9 cellular contexts compared by ENCODE assay signal in genomic region chr14:55353686-55354467, GRCh38. TPM values are rescaled to one million over a fixed set of nuclear protein-coding genes. Genes with fewer than 3 reads are reported as not detected.
DNase-seq lines count a peak whose midpoint lies in the region; ATAC-seq and TF ChIP-seq lines count a peak whose summit lies in the region.
"Had no signal": no experiment of that assay in that cellular context is flagged by ENCODE, and none has a peak within 500 bp of the region (broad histone marks: within the 10 kb centered on the region; RNA-seq: fewer than 3 reads in every experiment).

No MANE protein-coding gene starts in this region.

- H3K4me1 Mint-ChIP-seq in T-cell: peaks cover 23 to 44% (median 35%) of the 10 kb centered on the region in 3 donors
- H3K4me1 Mint-ChIP-seq in central memory CD8-positive, alpha-beta T cell: peaks cover 20% of the 10 kb centered on the region
- peaks cover 8 to 35% (median 27%) of the 10 kb centered on the region in 7 donors for H3K4me1 Mint-ChIP-seq in naive thymus-derived CD4-positive, alpha-beta T cell
- H3K4me1 Mint-ChIP-seq in glutamatergic neuron (ENCODE audit: low read depth, unreplicated experiment): peaks cover 3% of the 10 kb centered on the region
- H3K4me1 Mint-ChIP-seq: nephron had no signal

- peak overlapping the region; percentile 12 for H3K4me3 ChIP-seq in naive thymus-derived CD4-positive, alpha-beta T cell (ENCODE audit: low read length)

- H3K27ac ChIP-seq in naive thymus-derived CD4-positive, alpha-beta T cell (ENCODE audit: low read depth, low read length): peak overlapping the region; percentile 66

- peaks cover 26% of the 10 kb centered on the region for H3K36me3 Mint-ChIP-seq in T-cell
- H3K36me3 Mint-ChIP-seq in central memory CD8-positive, alpha-beta T cell (ENCODE audit: insufficient read depth): peaks cover 4% of the 10 kb centered on the region
- H3K36me3 Mint-ChIP-seq in naive thymus-derived CD4-positive, alpha-beta T cell: peaks cover 0 to 16% (median 7%) of the 10 kb centered on the region in 5 donors
- no peaks in the 10 kb centered on the region for H3K36me3 Mint-ChIP-seq in glutamatergic neuron (ENCODE audit: unreplicated experiment)

- TF ChIP-seq CTCF in GM10266 (IDR thresholded peaks at IDR 0.05; ENCODE audit: control insufficient read depth, insufficient read depth, low read depth, missing control alignments) (no peak), glutamatergic neuron (IDR thresholded peaks at IDR 0.05; ENCODE audit: partially characterized antibody, unreplicated experiment) (no peak)

- H3K4me1 ChIP-seq in naive thymus-derived CD4-positive, alpha-beta T cell (ENCODE audit: control insufficient read depth in 2 of 2, insufficient read depth in 2 of 2, low read length in 2 of 2): peaks cover 2 to 9% of the 10 kb centered on the region in 2 donors

- H3K27ac Mint-ChIP-seq in T-cell (peak overlapping the region; percentile 89 to 98), glutamatergic neuron (ENCODE audit: unreplicated experiment) (no peak overlapping the region)
- peak overlapping the region; percentile 74 for H3K27ac Mint-ChIP-seq in central memory CD8-positive, alpha-beta T cell (ENCODE audit: low read depth)
- peak overlapping the region; percentile 72 to 96 (median 95) for H3K27ac Mint-ChIP-seq in naive thymus-derived CD4-positive, alpha-beta T cell

- peak; percentile 6 for DNase-seq in ELF-1 (ENCODE audit: low read depth, low spot score)
- peak in 19 of 34 experiments; percentile 10 to 33 (median 17) for DNase-seq in T-cell
- no peak for DNase-seq in central memory CD8-positive, alpha-beta T cell (ENCODE audit: low spot score in 2 of 2)
- DNase-seq in naive thymus-derived CD4-positive, alpha-beta T cell: peak in 7 of 9 donors; percentile 29 to 54 (median 49)
- DNase-seq in GM10266 (ENCODE audit: extremely low spot score): no peak
- no peak for DNase-seq in glutamatergic neuron

- H3K9me3 ChIP-seq in naive thymus-derived CD4-positive, alpha-beta T cell (ENCODE audit: control insufficient read depth in 2 of 3, low read length in 3 of 3): no peaks in the 10 kb centered on the region

- ATAC-seq in T-cell (replicated peaks in 1 of 4) (peak; percentile 6 to 58 (median 24)), GM19351 (IDR thresholded peaks at IDR 0.05; ENCODE audit: unreplicated experiment) (no peak), GM18870 (IDR thresholded peaks at IDR 0.05; ENCODE audit: unreplicated experiment) (no peak)
- peak; percentile 47 for ATAC-seq in central memory CD8-positive, alpha-beta T cell (replicated peaks; ENCODE audit: extremely low read depth, poor library complexity, severe bottlenecking)
- ATAC-seq in naive thymus-derived CD4-positive, alpha-beta T cell: peak; percentile 47

- CTCF ChIA-PET in T-cell (lab: Charles Lee): interaction anchor here (0.6 to 4.2 kb wide), 38 partner anchors 8 to 512 kb away, joined by 3 to 85 read pairs (median 6); partner anchors contain the start of genes FBXO34 (in 2 of the 2), SOCS4 (in 1 of the 2) and WDHD1 (in 1 of the 2)
- CTCF ChIA-PET in naive thymus-derived CD4-positive, alpha-beta T cell (lab: Charles Lee): interaction anchor here (0.5 to 6.1 kb wide), 33 partner anchors 7 to 1111 kb away, joined by 3 to 77 read pairs (median 4); partner anchors contain the start of gene FBXO34

- peaks cover 0 to 23% (median 0%) of the 10 kb centered on the region in 3 experiments for H3K36me3 ChIP-seq in naive thymus-derived CD4-positive, alpha-beta T cell (ENCODE audit: control insufficient read depth in 2 of 3, insufficient read depth in 3 of 3, low read length in 3 of 3)

- POLR2A ChIA-PET in T-cell (lab: Charles Lee): interaction anchor here (0.6 to 1.2 kb wide), 6 partner anchors 16 to 99 kb away, joined by 3 to 6 read pairs (median 3); no protein-coding TSS in a partner anchor
- POLR2A ChIA-PET in naive thymus-derived CD4-positive, alpha-beta T cell (lab: Charles Lee): interaction anchor here (0.5 to 3.6 kb wide), 9 partner anchors 11 to 303 kb away, joined by 3 to 28 read pairs (median 4); partner anchors contain the start of genes FBXO34 and MAPK1IP1L

- H3K27me3 ChIP-seq in naive thymus-derived CD4-positive, alpha-beta T cell (ENCODE audit: control insufficient read depth in 2 of 2, insufficient read depth in 2 of 2, low read length in 2 of 2): no peaks in the 10 kb centered on the region

- H3K4me3 Mint-ChIP-seq in T-cell (peak overlapping the region; percentile 55 to 80 (median 55)), glutamatergic neuron (ENCODE audit: unreplicated experiment) (no peak overlapping the region)
- H3K4me3 Mint-ChIP-seq in central memory CD8-positive, alpha-beta T cell: peak overlapping the region; percentile 4
- H3K4me3 Mint-ChIP-seq in naive thymus-derived CD4-positive, alpha-beta T cell: peak overlapping the region in 9 of 10 donors; percentile 25 to 85 (median 74)
- H3K4me3 Mint-ChIP-seq: nephron had no signal

- intact Hi-C loops in naive thymus-derived CD4-positive, alpha-beta T cell (cut with micrococcal nuclease): loop anchor here (1.0 to 10.0 kb wide), 15 partner anchors 17 to 789 kb away; partner anchors contain the start of genes FBXO34 (in 2 of the 2), DLGAP5 (in 1 of the 2), MAPK1IP1L (in 1 of the 2) and SAMD4A (in 1 of the 2)

- H3K9me3 Mint-ChIP-seq in T-cell (no peaks in the 10 kb centered on the region), glutamatergic neuron (ENCODE audit: unreplicated experiment) (no peaks in the 10 kb centered on the region)
- H3K9me3 Mint-ChIP-seq in central memory CD8-positive, alpha-beta T cell: no peaks in the 10 kb centered on the region
- no peaks in the 10 kb centered on the region for H3K9me3 Mint-ChIP-seq in naive thymus-derived CD4-positive, alpha-beta T cell
- H3K9me3 Mint-ChIP-seq: nephron had no signal

- H3K27me3 Mint-ChIP-seq in T-cell (no peaks in the 10 kb centered on the region), glutamatergic neuron (ENCODE audit: unreplicated experiment) (peaks cover 2% of the 10 kb centered on the region)
- no peaks in the 10 kb centered on the region for H3K27me3 Mint-ChIP-seq in central memory CD8-positive, alpha-beta T cell
- H3K27me3 Mint-ChIP-seq in naive thymus-derived CD4-positive, alpha-beta T cell: no peaks in the 10 kb centered on the region

RNA-seq across cellular contexts. Expression of gene ATG14, which starts 57.8 kb away (rescaled TPM):
- total RNA-seq in T-cell (10 to 100 TPM; 13.2 to 18.1 (median 17.3) TPM), glutamatergic neuron (ENCODE audit: unreplicated experiment) (13.5 TPM)
- total RNA-seq in naive thymus-derived CD4-positive, alpha-beta T cell: 10 to 100 TPM in 4 of 5 experiments, 1 to 10 TPM in 1; 7.8 to 19.6 (median 18.8) TPM
- 1 to 10 TPM; 5.0 to 8.0 TPM for polyA plus RNA-seq in naive thymus-derived CD4-positive, alpha-beta T cell

Comparison
In these comparisons a context has a peak if more than half of its experiments do, and no peak if none do; other contexts are left out.
1. DNase-seq: peak in ELF-1 (single experiment), T-cell (19 of 34) and naive thymus-derived CD4-positive, alpha-beta T cell (7 of 9); none in central memory CD8-positive, alpha-beta T cell (0 of 2), GM10266 (single experiment) and glutamatergic neuron (single experiment).
2. ATAC-seq: peak in T-cell (4 of 4), central memory CD8-positive, alpha-beta T cell (single experiment) and naive thymus-derived CD4-positive, alpha-beta T cell (single experiment); none in GM19351 (single experiment) and GM18870 (single experiment).